Comparison of ENCODE assay signal across 1 cellular context in genomic region chr10:112519129-112519761, GRCh38.
TF ChIP-seq lines count a peak whose summit lies in the region.

No MANE protein-coding gene starts in this region.

TF ChIP-seq in GM23338, 12 proteins besides CTCF, POLR2A, EP300 and RAD21 (continued from another document):
- TF ChIP-seq, protein P1, sequence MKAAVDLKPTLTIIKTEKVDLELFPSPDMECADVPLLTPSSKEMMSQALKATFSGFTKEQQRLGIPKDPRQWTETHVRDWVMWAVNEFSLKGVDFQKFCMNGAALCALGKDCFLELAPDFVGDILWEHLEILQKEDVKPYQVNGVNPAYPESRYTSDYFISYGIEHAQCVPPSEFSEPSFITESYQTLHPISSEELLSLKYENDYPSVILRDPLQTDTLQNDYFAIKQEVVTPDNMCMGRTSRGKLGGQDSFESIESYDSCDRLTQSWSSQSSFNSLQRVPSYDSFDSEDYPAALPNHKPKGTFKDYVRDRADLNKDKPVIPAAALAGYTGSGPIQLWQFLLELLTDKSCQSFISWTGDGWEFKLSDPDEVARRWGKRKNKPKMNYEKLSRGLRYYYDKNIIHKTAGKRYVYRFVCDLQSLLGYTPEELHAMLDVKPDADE (IDR thresholded peaks at IDR 0.05), result no peak
- TF ChIP-seq EZH2 (IDR thresholded peaks at IDR 0.05; ENCODE audit: low read depth, unreplicated experiment), result no peak
- no peak for TF ChIP-seq ZNF462 (CRISPR knock-in tag; IDR thresholded peaks at IDR 0.05)
- no peak for TF ChIP-seq JUNB (IDR thresholded peaks at IDR 0.05; ENCODE audit: unreplicated experiment)
